19 cellular contexts compared by ENCODE assay signal in genomic region chr2:144351687-144352086, GRCh38.
DNase-seq lines count a peak whose midpoint lies in the region; ATAC-seq and TF ChIP-seq lines count a peak whose summit lies in the region.
"Had no signal": no experiment of that assay in that cellular context is flagged by ENCODE, and none has a peak within 500 bp of the region (broad histone marks: within the 10 kb centered on the region; RNA-seq: fewer than 3 reads in every experiment).

No MANE protein-coding gene starts in this region.

- no peak overlapping the region for H2AK5ac ChIP-seq in IMR-90 (ENCODE audit: low read depth, low read length)

- H3K4me1 ChIP-seq in IMR-90 (ENCODE audit: control insufficient read depth, insufficient read depth, low read length) (0 out of 2 replicates have a peak, but pooled peaks cover 2% of the 10 kb centered on the region), endodermal cell (ENCODE audit: control insufficient read depth, insufficient read depth, low read length) (peaks cover 7% of the 10 kb centered on the region), osteoblast (ENCODE audit: insufficient read depth, low read length) (peaks cover 5% of the 10 kb centered on the region)

- no peak overlapping the region; the same call in 2 of the 3 replicates for H2BK15ac ChIP-seq in IMR-90 (ENCODE audit: low read depth, low read length)

- no peak overlapping the region for H3K9ac ChIP-seq in IMR-90 (ENCODE audit: low read depth, low read length)
- H3K9ac ChIP-seq in endodermal cell (ENCODE audit: extremely low read depth, low read length, poor library complexity, severe bottlenecking) = no peak overlapping the region

- H3K4me3 ChIP-seq in IMR-90 (ENCODE audit: insufficient read depth, low read depth, low read length) (no peak overlapping the region), endodermal cell (ENCODE audit: low read length) (no peak overlapping the region), osteoblast (ENCODE audit: insufficient read depth, low read length) (no peak overlapping the region)
- H3K4me3 ChIP-seq: MG63 had no signal

- no peak overlapping the region for H2BK5ac ChIP-seq in IMR-90 (ENCODE audit: low read depth, low read length, poor library complexity, severe bottlenecking)

- no peak for TF ChIP-seq RAD21 in IMR-90 (IDR thresholded peaks at IDR 0.05; ENCODE audit: low read length)

- ATAC-seq in IMR-90 (ENCODE audit: low read depth) (no peak), GM18519 (IDR thresholded peaks at IDR 0.05; ENCODE audit: low FRiP score, unreplicated experiment) (no peak)
- ATAC-seq: T-cell had no signal

- no peak for TF ChIP-seq POLR2A in IMR-90 (IDR thresholded peaks at IDR 0.05; ENCODE audit: low read depth, low read length)

- no TSS peak for BruUV-seq in IMR-90 (replicated peaks; lab: Mats Ljungman, UMichigan)

- no peak overlapping the region for H3K27ac Mint-ChIP-seq in endodermal cell
- H3K27ac Mint-ChIP-seq: B cell, CD14-positive monocyte, T-cell had no signal

- no peaks in the 10 kb centered on the region for H3K9me1 ChIP-seq in IMR-90 (ENCODE audit: insufficient read depth, low read length)

- CTCF ChIA-PET in IMR-90 (lab: Yijun Ruan, JAX) = interaction anchor here (0.6 kb wide), 2 partner anchors 149 to 673 kb away, joined by 3 read pairs; no protein-coding TSS in a partner anchor

- intact Hi-C loops in IMR-90 (cut with micrococcal nuclease) = no loop called here

- peaks cover 51% of the 10 kb centered on the region for H3K4me1 Mint-ChIP-seq in endodermal cell
- H3K4me1 Mint-ChIP-seq: CD14-positive monocyte, T-cell had no signal

- TF ChIP-seq CTCF in IMR-90 (conservative IDR thresholded peaks at IDR 0.05; ENCODE audit: low read depth, low read length) (no peak), endodermal cell (conservative IDR thresholded peaks at IDR 0.05) (no peak), osteoblast (IDR thresholded peaks at IDR 0.05; ENCODE audit: extremely low read depth, low read depth, low read length) (no peak)

- H3K36me3 Mint-ChIP-seq in endodermal cell (ENCODE audit: low read depth) = no peaks in the 10 kb centered on the region
- H3K36me3 Mint-ChIP-seq: CD14-positive monocyte, T-cell had no signal

- peak overlapping the region; percentile 27; the same call in 1 of the 2 replicates for H3K18ac ChIP-seq in IMR-90 (ENCODE audit: low read depth, low read length)

- H2AFZ ChIP-seq in IMR-90 (replicated peaks; ENCODE audit: low read length, poor library complexity) (no peak overlapping the region), osteoblast (ENCODE audit: low read length) (peak overlapping the region; percentile 4)

- H3K36me3 ChIP-seq in IMR-90 (ENCODE audit: control insufficient read depth, insufficient read depth, low read length) (no peaks in the 10 kb centered on the region), endodermal cell (ENCODE audit: control insufficient read depth, insufficient read depth, low read length) (no peaks in the 10 kb centered on the region), osteoblast (ENCODE audit: insufficient read depth, low read length) (no peaks in the 10 kb centered on the region)
- H3K36me3 ChIP-seq: MG63 had no signal

- H3K4me2 ChIP-seq in IMR-90 (ENCODE audit: low read depth, low read length) (no peak overlapping the region), osteoblast (ENCODE audit: insufficient read depth, low read length) (no peak overlapping the region)

- H3K27ac ChIP-seq in IMR-90 (ENCODE audit: insufficient read depth, low read length) = no peak overlapping the region
- peak overlapping the region; percentile 73 for H3K27ac ChIP-seq in endodermal cell (ENCODE audit: low read depth, low read length)
- no peak overlapping the region for H3K27ac ChIP-seq in osteoblast (ENCODE audit: low read depth, low read length)

- H3K79me1 ChIP-seq in IMR-90 (ENCODE audit: low read depth in 1 of 2, low read length in 2 of 2) = no peaks in the 10 kb centered on the region

- H4K20me1 ChIP-seq in IMR-90 (ENCODE audit: insufficient read depth, low read length) = no peaks in the 10 kb centered on the region
- H4K20me1 ChIP-seq in osteoblast (ENCODE audit: insufficient read depth, low read length) = no peaks in the 10 kb centered on the region

- H3K56ac ChIP-seq in IMR-90 (ENCODE audit: extremely low read depth, insufficient read depth, low read length) = no peak overlapping the region

- no peaks in the 10 kb centered on the region for H3K9me3 Mint-ChIP-seq in endodermal cell
- H3K9me3 Mint-ChIP-seq: T-cell had no signal

- H3K9me3 ChIP-seq in IMR-90 (ENCODE audit: control insufficient read depth, insufficient read depth, low read length) (no peaks in the 10 kb centered on the region), endodermal cell (ENCODE audit: control insufficient read depth, low read length) (no peaks in the 10 kb centered on the region), osteoblast (ENCODE audit: low read depth, low read length) (no peaks in the 10 kb centered on the region)
- H3K9me3 ChIP-seq: MG63 had no signal

- no peak overlapping the region for H4K5ac ChIP-seq in IMR-90 (ENCODE audit: low read depth, low read length)

- no peaks in the 10 kb centered on the region for H3K27me3 Mint-ChIP-seq in endodermal cell (ENCODE audit: insufficient read depth)
- H3K27me3 Mint-ChIP-seq: B cell, T-cell had no signal

- WGBS in IMR-90 (ENCODE audit: extremely low coverage in 2 of 2, insufficient read length in 1 of 2), 2 experiments = no CpG with 5 or more reads among the region's 5 CpGs
- WGBS in endodermal cell (ENCODE audit: insufficient coverage in 1 of 2, insufficient read length in 1 of 2), 2 experiments = 84 to 90% methylated on average over 4 to 5 of the region's 5 CpGs

- dilution Hi-C loops in IMR-90 (cut with HindIII; ENCODE audit: low sequenced_read_pairs, unreplicated experiment) = no loop called here

- peak overlapping the region; percentile 38; the same call in 1 of the 2 replicates for H3K14ac ChIP-seq in IMR-90 (replicated peaks; ENCODE audit: low read depth, low read length)

- H3K4ac ChIP-seq in IMR-90 (ENCODE audit: low read depth, low read length) = no peak overlapping the region

- H4K8ac ChIP-seq in IMR-90 (ENCODE audit: low read depth in 2 of 2, low read length in 2 of 2) = no peak overlapping the region

- peak overlapping the region; percentile 8; the same call in 1 of the 2 replicates for H3K23ac ChIP-seq in IMR-90 (ENCODE audit: low read depth, low read length)

- H2BK120ac ChIP-seq in IMR-90 (ENCODE audit: low read depth, low read length) = no peak overlapping the region

- H2BK20ac ChIP-seq in IMR-90 (ENCODE audit: low read depth, low read length) = peak overlapping the region; percentile 16; the same call in 1 of the 2 replicates

- H3K27me3 ChIP-seq in IMR-90 (ENCODE audit: control insufficient read depth, insufficient read depth, low read length) (no peaks in the 10 kb centered on the region), endodermal cell (ENCODE audit: control insufficient read depth, insufficient read depth, low read length, poor library complexity, severe bottlenecking) (no peaks in the 10 kb centered on the region), osteoblast (ENCODE audit: insufficient read depth, low read length) (no peaks in the 10 kb centered on the region)
- H3K27me3 ChIP-seq: MG63 had no signal

- H3K79me2 ChIP-seq in osteoblast (ENCODE audit: insufficient read depth, low read length) = no peaks in the 10 kb centered on the region

- H4K91ac ChIP-seq in IMR-90 (ENCODE audit: insufficient read depth, low read depth, low read length) = no peak overlapping the region; the same call in 1 of the 2 replicates

- H2AK9ac ChIP-seq in IMR-90 (replicated peaks; ENCODE audit: low read depth, low read length, poor library complexity) = no peak overlapping the region

- in situ Hi-C loops in IMR-90 (cut with MboI; ENCODE audit: low sequenced_read_pairs) = no loop called here

- H3K4me3 Mint-ChIP-seq in endodermal cell = no peak overlapping the region
- H3K4me3 Mint-ChIP-seq: B cell, CD14-positive monocyte, T-cell had no signal

- peak; percentile 55 for DNase-seq in EL
- DNase-seq in IMR-90 = peak; percentile 36
- no peak for DNase-seq in endodermal cell
- no peak for DNase-seq in osteoblast (ENCODE audit: insufficient read length, low spot score, missing footprints)
- DNase-seq in SIG-M5 (lab: John Stamatoyannopoulos, UW) = no peak
- no peak for DNase-seq in NOMO-1 (lab: John Stamatoyannopoulos, UW; ENCODE audit: unreplicated experiment in 2 of 2)
- DNase-seq: GOT3, Kasumi-1, MG63, NCI-H1417, NCI-H1694 treated with DMSO at 0.1 percent for 48 hours, NCI-H2081 treated with DMSO at 0.1 percent for 48 hours, NCI-H446 treated with DMSO at 0.1 percent for 48 hours, NCI-H526 treated with DMSO at 0.1 percent for 48 hours, SHP77, T-cell had no signal

- POLR2A ChIA-PET in IMR-90 (lab: Charles Lee; ENCODE audit: unreplicated experiment) = no interaction called here

TF ChIP-seq in IMR-90, 13 proteins besides CTCF, POLR2A, EP300 and RAD21 (continues in another document):
- TF ChIP-seq MAFK (IDR thresholded peaks at IDR 0.05; ENCODE audit: low read depth, low read length) = no peak
- no peak for TF ChIP-seq MXI1 (IDR thresholded peaks at IDR 0.05; ENCODE audit: borderline replicate concordance, low read depth, low read length)
- no peak for TF ChIP-seq RCOR1 (IDR thresholded peaks at IDR 0.05; ENCODE audit: insufficient replicate concordance, low read length)
- no peak for TF ChIP-seq CHD1 (IDR thresholded peaks at IDR 0.05; ENCODE audit: low read depth, low read length)
- no peak for TF ChIP-seq CEBPB (IDR thresholded peaks at IDR 0.05; ENCODE audit: low read depth, low read length)
- no peak for TF ChIP-seq BHLHE40 (IDR thresholded peaks at IDR 0.05; ENCODE audit: low read depth, low read length)
- TF ChIP-seq ELK1 (IDR thresholded peaks at IDR 0.05; ENCODE audit: borderline replicate concordance, low read depth, low read length) = no peak
- TF ChIP-seq MAZ (IDR thresholded peaks at IDR 0.05; ENCODE audit: borderline replicate concordance, low read depth, low read length) = no peak
- TF ChIP-seq RFX5 (IDR thresholded peaks at IDR 0.05; ENCODE audit: low read depth, low read length) = no peak

Comparison
In these comparisons a context has a peak if more than half of its experiments do, and no peak if none do; other contexts are left out.
1. DNase-seq: peak in EL (single experiment) and IMR-90 (single experiment); none in endodermal cell (single experiment), osteoblast (single experiment), SIG-M5 (single experiment) and NOMO-1 (0 of 2).